22 cellular contexts compared by ENCODE assay signal in the genomic region with DNA sequence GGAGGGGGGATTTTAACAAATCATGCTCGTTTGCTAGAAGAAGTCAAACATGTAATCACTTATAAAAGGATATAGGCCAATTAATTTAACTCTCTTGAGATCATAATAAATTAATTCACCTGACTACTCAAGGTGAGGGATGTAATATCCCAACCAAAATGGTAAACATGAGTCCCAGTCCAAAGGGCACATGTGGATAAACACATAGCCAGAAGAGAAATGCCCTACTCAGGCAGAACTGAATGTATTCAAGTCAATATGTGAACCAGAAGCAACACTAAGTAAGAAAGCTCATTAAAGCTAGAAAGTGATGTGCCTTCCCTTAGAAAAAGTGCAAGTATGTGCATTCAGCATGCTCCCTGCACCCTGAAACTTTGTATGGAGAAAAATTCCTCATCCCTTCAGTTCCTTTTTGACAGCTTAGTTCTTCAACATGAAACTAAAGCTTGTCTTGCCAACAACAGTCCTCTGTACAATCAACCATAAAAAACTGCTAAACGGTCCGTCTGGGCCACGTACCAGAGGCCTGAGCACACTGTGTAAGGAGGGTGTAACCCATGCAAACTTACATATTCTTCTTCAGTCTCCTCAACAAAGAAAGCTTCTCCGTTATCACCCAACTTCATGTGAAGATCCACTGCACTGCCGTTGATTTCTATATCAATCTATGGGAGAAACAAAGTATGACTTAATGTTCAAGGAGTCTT. TPM values are rescaled to one million over a fixed set of nuclear protein-coding genes. Genes with fewer than 3 reads are reported as not detected.
DNase-seq lines count a peak whose midpoint lies in the region; ATAC-seq, FAIRE-seq and TF ChIP-seq lines count a peak whose summit lies in the region.
"Had no signal": no experiment of that assay in that cellular context is flagged by ENCODE, and none has a peak within 500 bp of the region (broad histone marks: within the 10 kb centered on the region; RNA-seq: fewer than 3 reads in every experiment).

No MANE protein-coding gene starts in this region.

- no peak for TF ChIP-seq CTCF in pancreas (IDR thresholded peaks at IDR 0.05)

- DNase-seq in activated CD8-positive, alpha-beta memory T cell treated with anti-CD3 and anti-CD28 coated beads, Interleukin-2, amount 10 ng/mL, durations not matched to agents 7 days and 5 days: no peak
- DNase-seq in activated CD8-positive, alpha-beta memory T cell treated with anti-CD3 and anti-CD28 coated beads, Interleukin-2, amount 50 U/mL, for 4 hours: no peak
- DNase-seq in T-cell: no peak
- no peak for DNase-seq in immature natural killer cell
- DNase-seq in pancreas: no peak
- no peak for DNase-seq in NCI-H524 (lab: John Stamatoyannopoulos, UW)
- no peak for DNase-seq in NCI-H774 (lab: John Stamatoyannopoulos, UW)
- DNase-seq: activated CD4-positive, alpha-beta T cell treated with anti-CD3 and anti-CD28 coated beads for 48 hours; Calu3; NCI-H1694 treated with DMSO at 0.1 percent for 48 hours; NCI-H2171 treated with DMSO at 0.1 percent for 48 hours; NCI-H524 treated with DMSO at 0.1 percent for 48 hours; nucleus accumbens; stimulated activated CD4-positive, alpha-beta T cell treated with anti-CD3 and anti-CD28 coated beads, Interleukin-1b, Interleukin-23, amount 100 ng/mL, for 48 hours; testis had no signal

- H3K9me3 ChIP-seq in pancreas: no peaks in the 10 kb centered on the region
- H3K9me3 ChIP-seq: HAP-1, testis had no signal

- no peak overlapping the region for H3K4me3 Mint-ChIP-seq in activated CD8-positive, alpha-beta memory T cell treated with anti-CD3 and anti-CD28 coated beads, Interleukin-2, amount 10 ng/mL, durations not matched to agents 7 days and 5 days
- H3K4me3 Mint-ChIP-seq in T-cell (no peak overlapping the region), immature natural killer cell (no peak overlapping the region)
- H3K4me3 Mint-ChIP-seq: central memory CD8-positive, alpha-beta T cell had no signal

- H3K27ac ChIP-seq in pancreas: no peak overlapping the region
- H3K27ac ChIP-seq: HL-60, skin epidermis, testis had no signal

- ATAC-seq in activated CD8-positive, alpha-beta memory T cell treated with anti-CD3 and anti-CD28 coated beads, Interleukin-2, amount 10 ng/mL, durations not matched to agents 7 days and 5 days: no peak
- ATAC-seq in T-cell (replicated peaks in 1 of 4) (no peak), pancreas (peak in 3 of 4 donors; percentile 41 to 50 (median 45)), HG02798 (IDR thresholded peaks at IDR 0.05; ENCODE audit: poor library complexity, unreplicated experiment) (no peak)

- POLR2A ChIA-PET in T-cell (lab: Charles Lee): interaction anchor here (0.7 to 1.2 kb wide), 5 partner anchors 13 to 125 kb away, joined by 3 to 4 read pairs (median 3); no protein-coding TSS in a partner anchor

- H3K27ac Mint-ChIP-seq in activated CD8-positive, alpha-beta memory T cell treated with anti-CD3 and anti-CD28 coated beads, Interleukin-2, amount 10 ng/mL, durations not matched to agents 7 days and 5 days: peak overlapping the region; percentile 53
- H3K27ac Mint-ChIP-seq in T-cell (peak overlapping the region; percentile 84 to 96), immature natural killer cell (peak overlapping the region in 5 of 6 donors; percentile 57 to 96 (median 79))

- no peaks in the 10 kb centered on the region for H3K27me3 Mint-ChIP-seq in activated CD8-positive, alpha-beta memory T cell treated with anti-CD3 and anti-CD28 coated beads, Interleukin-2, amount 10 ng/mL, durations not matched to agents 7 days and 5 days
- H3K27me3 Mint-ChIP-seq in T-cell: no peaks in the 10 kb centered on the region
- peaks cover 9 to 20% (median 16%) of the 10 kb centered on the region in 3 donors for H3K27me3 Mint-ChIP-seq in immature natural killer cell (ENCODE audit: low read depth in 3 of 3)
- H3K27me3 Mint-ChIP-seq: central memory CD8-positive, alpha-beta T cell had no signal

- H3K4me1 Mint-ChIP-seq in activated CD8-positive, alpha-beta memory T cell treated with anti-CD3 and anti-CD28 coated beads, Interleukin-2, amount 10 ng/mL, durations not matched to agents 7 days and 5 days: peaks cover 74% of the 10 kb centered on the region
- H3K4me1 Mint-ChIP-seq in T-cell: peaks cover 79 to 90% (median 84%) of the 10 kb centered on the region in 3 donors
- H3K4me1 Mint-ChIP-seq in immature natural killer cell: peaks cover 55 to 79% of the 10 kb centered on the region in 2 donors

- peaks cover 0 to 24% (median 12%) of the 10 kb centered on the region in 3 donors for H3K36me3 ChIP-seq in pancreas

- H3K27me3 ChIP-seq in pancreas: no peaks in the 10 kb centered on the region
- H3K27me3 ChIP-seq: testis had no signal

- WGBS in pancreas, 2 donors: 77% methylated on average over 6 of the region's 6 CpGs

- H3K9me3 Mint-ChIP-seq in activated CD8-positive, alpha-beta memory T cell treated with anti-CD3 and anti-CD28 coated beads, Interleukin-2, amount 10 ng/mL, durations not matched to agents 7 days and 5 days (ENCODE audit: low read depth): no peaks in the 10 kb centered on the region
- H3K9me3 Mint-ChIP-seq in T-cell: no peaks in the 10 kb centered on the region
- no peaks in the 10 kb centered on the region for H3K9me3 Mint-ChIP-seq in immature natural killer cell
- H3K9me3 Mint-ChIP-seq: central memory CD8-positive, alpha-beta T cell had no signal

- H3K36me3 Mint-ChIP-seq in activated CD8-positive, alpha-beta memory T cell treated with anti-CD3 and anti-CD28 coated beads, Interleukin-2, amount 10 ng/mL, durations not matched to agents 7 days and 5 days: peaks cover 79% of the 10 kb centered on the region
- peaks cover 65% of the 10 kb centered on the region for H3K36me3 Mint-ChIP-seq in T-cell
- peaks cover 19 to 56% (median 38%) of the 10 kb centered on the region in 3 donors for H3K36me3 Mint-ChIP-seq in immature natural killer cell

- intact Hi-C loops in pancreas (cut with DNase I): no loop called here

- peaks cover 0 to 9% (median 0%) of the 10 kb centered on the region in 3 donors for H3K4me1 ChIP-seq in pancreas

- FAIRE-seq in pancreas (lab: Jason Lieb, UNC): no peak
- FAIRE-seq: GM12892, RCC 7860 had no signal

- CTCF ChIA-PET in activated CD8-positive, alpha-beta memory T cell treated with anti-CD3 and anti-CD28 coated beads, Interleukin-2, amount 10 ng/mL, durations not matched to agents 7 days and 5 days (lab: Charles Lee): interaction anchor here (1.0 to 2.4 kb wide), 4 partner anchors 9 to 175 kb away, joined by 3 to 8 read pairs (median 5); no protein-coding TSS in a partner anchor
- CTCF ChIA-PET in T-cell (lab: Charles Lee): interaction anchor here (0.6 to 11.8 kb wide), 6 partner anchors 31 to 285 kb away, joined by 3 to 197 read pairs (median 4); no protein-coding TSS in a partner anchor

- H3K4me3 ChIP-seq in pancreas: no peak overlapping the region
- H3K4me3 ChIP-seq: HAP-1, skin epidermis, testis had no signal

RNA-seq across cellular contexts. Expression of gene LPIN2, which starts 58.9 kb away (rescaled TPM):
- 10 to 100 TPM; 77.6 to 78.4 TPM for total RNA-seq in activated CD8-positive, alpha-beta memory T cell treated with anti-CD3 and anti-CD28 coated beads, Interleukin-2, amount 10 ng/mL, durations not matched to agents 7 days and 5 days
- 100 to 1,000 TPM in 1 of 5 donors, 10 to 100 TPM in 4; 78.9 to 107 (median 88.8) TPM for total RNA-seq in T-cell
- 10 to 100 TPM; 17.3 to 80.1 (median 31.0) TPM for polyA plus RNA-seq in immature natural killer cell
- total RNA-seq in pancreas: 10 to 100 TPM in 5 of 6 donors, 1 to 10 TPM in 1; 9.9 to 23.0 (median 13.7) TPM
- 1 to 10 TPM; 5.1 to 8.2 TPM for polyA plus RNA-seq in pancreas

Comparison
In these comparisons a context has a peak if more than half of its experiments do, and no peak if none do; other contexts are left out.
1. ATAC-seq: peak in pancreas (3 of 4); none in activated CD8-positive, alpha-beta memory T cell treated with anti-CD3 and anti-CD28 coated beads, Interleukin-2, amount 10 ng/mL, durations not matched to agents 7 days and 5 days (single experiment), T-cell (0 of 4) and HG02798 (single experiment).
2. Peak in every context shown above with its lines, with median percentiles within 50 percentile points of each other: H3K27ac Mint-ChIP-seq.